ENCODE assay signal across 38 cellular contexts in the genomic region with DNA sequence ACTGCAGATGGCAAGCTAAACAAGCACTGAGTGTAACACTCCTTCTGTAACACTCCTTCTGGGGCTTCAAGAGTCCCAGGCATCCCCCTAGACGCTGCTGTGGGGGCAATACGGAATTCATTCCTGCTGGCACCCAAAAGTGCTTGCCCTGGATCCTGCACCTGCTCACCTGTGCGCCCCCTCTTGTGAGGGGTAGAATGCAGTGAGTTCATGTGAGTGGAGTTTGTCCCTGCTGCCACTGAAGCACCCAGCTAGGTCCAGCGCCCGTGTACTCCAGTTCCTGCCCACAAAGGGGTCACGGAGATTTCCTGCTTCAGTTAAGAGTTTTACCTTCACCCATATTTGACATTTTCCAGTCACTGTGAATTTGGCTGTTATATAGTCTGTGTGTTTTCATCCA.
"Had no signal": no experiment of that assay in that cellular context is flagged by ENCODE, and none has a peak within 500 bp of the region (broad histone marks: within the 10 kb centered on the region; RNA-seq: fewer than 3 reads in every experiment).

No MANE protein-coding gene starts in this region.

- H3K27ac Mint-ChIP-seq: activated CD4-positive, alpha-beta memory T cell treated with anti-CD3 and anti-CD28 coated beads for 36 hours; activated CD4-positive, alpha-beta T cell treated with anti-CD3 and anti-CD28 coated beads for 36 hours; activated CD4-positive, alpha-beta T cell treated with anti-CD3 and anti-CD28 coated beads, Interleukin-2, amount 10 ng/mL, durations not matched to agents 24 days and 14 days; activated CD8-positive, alpha-beta T cell treated with anti-CD3 and anti-CD28 coated beads for 36 hours; activated naive CD4-positive, alpha-beta T cell treated with anti-CD3 and anti-CD28 coated beads for 36 hours; activated naive CD4-positive, alpha-beta T cell treated with anti-CD3 and anti-CD28 coated beads, Interleukin-2, amount 50 U/mL, for 72 hours; activated naive CD8-positive, alpha-beta T cell treated with anti-CD3 and anti-CD28 coated beads for 36 hours; activated T-cell treated with anti-CD3 and anti-CD28 coated beads, Interleukin-2, amount 50 U/mL, for 72 hours; activated T-helper 1 cell treated with anti-CD3 and anti-CD28 coated beads, Interleukin-12 subunit alpha, Interleukin-12 subunit beta, Interleukin-2, Interleukin-4 antibody, amounts not matched to agents 30 ng/mL and 10 ng/mL and 1 ng/mL, durations not matched to agents 14 hours and 24 hours and 36 hours; activated T-helper 17 cell treated with anti-CD3 and anti-CD28 coated beads, Interleukin-2, amount 50 U/mL, for 72 hours; T-helper 1 cell treated with Interleukin-12 subunit alpha and Interleukin-12 subunit beta and Interleukin-4 antibody, amounts not matched to agents 30 μg/mL and 1 μg/mL, for 36 hours; T-helper 2 cell treated with Interferon-gamma antibody and Interleukin-4, amounts not matched to agents 5 μg/mL and 100 μg/mL, for 36 hours; WTC11 had no signal

- H3K4me1 ChIP-seq: adrenal gland, body of pancreas, breast epithelium had no signal

- H3K4me1 Mint-ChIP-seq: activated T-helper 17 cell treated with anti-CD3 and anti-CD28 coated beads, Interleukin-2, amount 50 U/mL, for 72 hours had no signal

- H3K27me3 ChIP-seq: adrenal gland, body of pancreas, brain microvascular endothelial cell, breast epithelium had no signal

- H3K4me3 ChIP-seq: adrenal gland, body of pancreas, breast epithelium had no signal

- ATAC-seq: activated CD4-positive, alpha-beta T cell treated with anti-CD3 and anti-CD28 coated beads for 36 hours; activated CD4-positive, CD25-positive, alpha-beta regulatory T cell treated with anti-CD3 and anti-CD28 coated beads, Interleukin-2, amount 50 U/mL, for 24 hours; activated CD8-positive, alpha-beta T cell treated with anti-CD3 and anti-CD28 coated beads for 36 hours; activated naive CD4-positive, alpha-beta T cell treated with anti-CD3 and anti-CD28 coated beads, Interleukin-2, amount 50 U/mL, for 72 hours; activated T-cell treated with anti-CD3 and anti-CD28 coated beads, Interleukin-2, amount 50 U/mL, for 4 hours; activated T-cell treated with anti-CD3 and anti-CD28 coated beads, Interleukin-2, amount 50 U/mL, for 72 hours; activated T-helper 17 cell treated with anti-CD3 and anti-CD28 coated beads, Interleukin-2, amount 50 U/mL, for 72 hours; body of pancreas had no signal

- H3K4me3 Mint-ChIP-seq: activated CD4-positive, alpha-beta memory T cell treated with anti-CD3 and anti-CD28 coated beads for 36 hours; activated CD4-positive, alpha-beta T cell treated with anti-CD3 and anti-CD28 coated beads for 36 hours; activated CD4-positive, alpha-beta T cell treated with anti-CD3 and anti-CD28 coated beads, Interleukin-2, amount 10 ng/mL, durations not matched to agents 24 days and 14 days; activated CD8-positive, alpha-beta T cell treated with anti-CD3 and anti-CD28 coated beads for 36 hours; activated naive CD4-positive, alpha-beta T cell treated with anti-CD3 and anti-CD28 coated beads for 36 hours; activated naive CD8-positive, alpha-beta T cell treated with anti-CD3 and anti-CD28 coated beads for 36 hours; activated T-cell treated with anti-CD3 and anti-CD28 coated beads, Interleukin-2, amount 50 U/mL, for 4 hours; activated T-cell treated with anti-CD3 and anti-CD28 coated beads, Interleukin-2, amount 50 U/mL, for 72 hours; activated T-helper 1 cell treated with anti-CD3 and anti-CD28 coated beads, Interleukin-12 subunit alpha, Interleukin-12 subunit beta, Interleukin-2, Interleukin-4 antibody, amounts not matched to agents 30 ng/mL and 10 ng/mL and 1 ng/mL, durations not matched to agents 14 hours and 24 hours and 36 hours; activated T-helper 17 cell treated with anti-CD3 and anti-CD28 coated beads, Interleukin-2, amount 50 U/mL, for 72 hours; central memory CD8-positive, alpha-beta T cell; T-helper 1 cell treated with Interleukin-12 subunit alpha and Interleukin-12 subunit beta and Interleukin-4 antibody, amounts not matched to agents 30 μg/mL and 1 μg/mL, for 36 hours; T-helper 2 cell treated with Interferon-gamma antibody and Interleukin-4, amounts not matched to agents 5 μg/mL and 100 μg/mL, for 36 hours; WTC11 had no signal

- H3K9me3 Mint-ChIP-seq: activated CD8-positive, alpha-beta T cell treated with anti-CD3 and anti-CD28 coated beads for 36 hours; activated T-helper 1 cell treated with anti-CD3 and anti-CD28 coated beads, Interleukin-12 subunit alpha, Interleukin-12 subunit beta, Interleukin-2, Interleukin-4 antibody, amounts not matched to agents 30 ng/mL and 10 ng/mL and 1 ng/mL, durations not matched to agents 14 hours and 24 hours and 36 hours; central memory CD8-positive, alpha-beta T cell had no signal

- H3K36me3 ChIP-seq: adrenal gland, brain microvascular endothelial cell, breast epithelium, WERI-Rb-1 had no signal

- H3K36me3 Mint-ChIP-seq: activated naive CD8-positive, alpha-beta T cell treated with anti-CD3 and anti-CD28 coated beads for 36 hours had no signal

- H3K27me3 Mint-ChIP-seq: activated CD4-positive, alpha-beta memory T cell treated with anti-CD3 and anti-CD28 coated beads for 36 hours; activated CD8-positive, alpha-beta T cell treated with anti-CD3 and anti-CD28 coated beads for 36 hours; activated naive CD8-positive, alpha-beta T cell treated with anti-CD3 and anti-CD28 coated beads for 36 hours; activated T-helper 17 cell treated with anti-CD3 and anti-CD28 coated beads, Interleukin-2, amount 50 U/mL, for 72 hours had no signal

- H3K27ac ChIP-seq: adrenal gland, body of pancreas, brain microvascular endothelial cell, breast epithelium, WERI-Rb-1 had no signal

- DNase-seq: activated CD4-positive, alpha-beta memory T cell treated with anti-CD3 and anti-CD28 coated beads for 36 hours; activated CD4-positive, alpha-beta T cell treated with anti-CD3 and anti-CD28 coated beads for 1 hour; activated CD4-positive, alpha-beta T cell treated with anti-CD3 and anti-CD28 coated beads for 36 hours; activated CD4-positive, alpha-beta T cell treated with anti-CD3 and anti-CD28 coated beads, Interleukin-2, amount 10 ng/mL, durations not matched to agents 24 days and 14 days; activated CD4-positive, alpha-beta T cell treated with anti-CD3 and anti-CD28 coated beads, Interleukin-2, amount 50 U/mL, for 1 hour; activated CD4-positive, alpha-beta T cell treated with anti-CD3 and anti-CD28 coated beads, Interleukin-2, amount 50 U/mL, for 4 hours; activated CD4-positive, CD25-positive, alpha-beta regulatory T cell; activated CD8-positive, alpha-beta memory T cell treated with anti-CD3 and anti-CD28 coated beads, Interleukin-2, amount 50 U/mL, for 4 hours; activated CD8-positive, alpha-beta T cell treated with anti-CD3 and anti-CD28 coated beads for 36 hours; activated effector memory CD4-positive, alpha-beta T cell treated with anti-CD3 and anti-CD28 coated beads, Interleukin-2, amount 50 U/mL, for 16 hours; activated gamma-delta T cell treated with Interleukin-2 at 50 U/mL for 16 hours; activated naive CD4-positive, alpha-beta T cell; activated naive CD4-positive, alpha-beta T cell treated with anti-CD3 and anti-CD28 coated beads for 36 hours; activated naive CD4-positive, alpha-beta T cell treated with anti-CD3 and anti-CD28 coated beads, Interleukin-2, amount 50 U/mL, for 16 hours; activated naive CD8-positive, alpha-beta T cell treated with anti-CD3 and anti-CD28 coated beads for 36 hours; activated T-cell treated with anti-CD3 and anti-CD28 coated beads for 4 hours; activated T-cell treated with anti-CD3 and anti-CD28 coated beads, Interleukin-2, amount 50 U/mL, for 1 hour; activated T-cell treated with anti-CD3 and anti-CD28 coated beads, Interleukin-2, amount 50 U/mL, for 4 hours; activated T-cell treated with anti-CD3 and anti-CD28 coated beads, Interleukin-2, amount 50 U/mL, for 72 hours; adrenal gland; aorta; body of pancreas; caudate nucleus; cerebellar nuclear complex; T-helper 1 cell; T-helper 2 cell; T-helper 9 cell; WERI-Rb-1 had no signal
